In the genomic region with DNA sequence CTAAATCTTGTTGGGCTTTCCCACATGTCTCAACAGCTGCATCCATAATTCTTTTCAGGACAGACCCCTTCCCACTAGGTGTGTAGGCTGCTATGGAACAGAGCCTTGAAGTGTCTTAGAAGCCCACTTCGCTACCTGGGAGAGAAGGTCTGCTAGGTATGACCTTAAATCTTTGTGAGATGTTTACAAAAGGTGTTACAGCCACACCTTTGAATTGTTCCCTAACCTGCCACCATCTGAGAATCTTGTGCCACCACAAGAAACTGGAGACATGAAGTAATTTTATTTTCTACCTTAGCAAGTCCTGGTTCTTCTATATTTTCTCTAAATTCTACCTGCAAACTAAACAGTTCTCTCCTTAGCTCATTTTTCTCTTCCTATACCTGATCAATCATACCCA, we compare ENCODE assay signal across 3 cellular contexts.
"Had no signal": no experiment of that assay in that cellular context is flagged by ENCODE, and none has a peak within 500 bp of the region (broad histone marks: within the 10 kb centered on the region; RNA-seq: fewer than 3 reads in every experiment).

No MANE protein-coding gene starts in this region.

- ATAC-seq: GM12878 had no signal

- H3K4me3 ChIP-seq: GM12878 had no signal

- DNase-seq: GDM1, GF-D8 had no signal
